15 cellular contexts compared by ENCODE assay signal in the genomic region with DNA sequence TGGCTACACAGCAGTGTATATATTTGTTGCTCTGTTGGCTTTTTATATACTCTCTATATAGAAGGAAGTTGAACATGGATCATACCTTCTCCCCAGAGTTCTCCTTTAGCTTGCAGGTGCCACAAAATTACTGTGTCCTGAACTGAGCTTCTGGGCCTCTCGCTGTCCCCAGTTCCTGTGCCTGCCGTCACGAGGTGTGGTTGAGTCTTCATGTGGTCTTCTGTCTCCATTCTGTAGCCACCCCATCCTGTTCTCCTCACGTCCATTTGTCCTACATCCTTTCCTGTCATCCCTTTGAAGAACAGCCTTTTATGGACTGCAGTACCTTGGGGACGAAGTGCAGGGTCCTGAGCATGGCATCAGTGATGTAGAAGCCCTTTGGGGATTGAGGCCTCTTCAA. TPM values are rescaled to one million over a fixed set of nuclear protein-coding genes. Genes with fewer than 3 reads are reported as not detected.
DNase-seq lines count a peak whose midpoint lies in the region; ATAC-seq and TF ChIP-seq lines count a peak whose summit lies in the region.
"Had no signal": no experiment of that assay in that cellular context is flagged by ENCODE, and none has a peak within 500 bp of the region (broad histone marks: within the 10 kb centered on the region; RNA-seq: fewer than 3 reads in every experiment).

No MANE protein-coding gene starts in this region.

- CTCF ChIA-PET in activated B cell treated with CpG ODN at 0.5 μM for 24 hours (lab: Charles Lee): no interaction called here

- H3K36me3 Mint-ChIP-seq in CD14-positive monocyte (peaks cover 42 to 58% of the 10 kb centered on the region in 2 donors), activated B cell treated with CpG ODN at 0.5 μM for 24 hours (ENCODE audit: low read depth) (peaks cover 67% of the 10 kb centered on the region)
- peaks cover 0 to 62% (median 5%) of the 10 kb centered on the region in 3 donors for H3K36me3 Mint-ChIP-seq in naive thymus-derived CD8-positive, alpha-beta T cell

- POLR2A ChIA-PET in activated B cell treated with CpG ODN at 0.5 μM for 24 hours (lab: Charles Lee): interaction anchor here (1.3 to 3.9 kb wide), 6 partner anchors 9 to 74 kb away, joined by 3 to 37 read pairs (median 4); a partner anchor contains a TSS
- POLR2A ChIA-PET in naive thymus-derived CD8-positive, alpha-beta T cell (lab: Charles Lee): interaction anchor here (1.0 to 4.7 kb wide), 5 partner anchors 8 to 18 kb away, joined by 3 to 27 read pairs (median 4); no protein-coding TSS in a partner anchor

- H3K4me3 ChIP-seq in GM12865 (ENCODE audit: low read depth, low read length) (peak overlapping the region; percentile 50), foreskin fibroblast (ENCODE audit: low read depth in 1 of 2, low read length in 2 of 2) (no peak overlapping the region)

- H3K27ac Mint-ChIP-seq in CD14-positive monocyte (peak overlapping the region in 4 of 7 donors; percentile 39 to 59 (median 52)), activated B cell treated with CpG ODN at 0.5 μM for 24 hours (peak overlapping the region; percentile 75)
- H3K27ac Mint-ChIP-seq in naive thymus-derived CD8-positive, alpha-beta T cell: peak overlapping the region; percentile 66 to 96 (median 86)

- TF ChIP-seq CTCF in CD14-positive monocyte (IDR thresholded peaks at IDR 0.05): no peak
- no peak for TF ChIP-seq CTCF in GM12865 (IDR thresholded peaks at IDR 0.05; ENCODE audit: insufficient read depth, low read depth, low read length, missing control alignments)
- no peak for TF ChIP-seq CTCF in activated B cell treated with CpG ODN at 0.5 μM for 24 hours (IDR thresholded peaks at IDR 0.05)
- TF ChIP-seq CTCF in foreskin fibroblast (IDR thresholded peaks at IDR 0.05; ENCODE audit: low read depth, low read length): no peak

- H3K4me3 Mint-ChIP-seq in CD14-positive monocyte (no peak overlapping the region), activated B cell treated with CpG ODN at 0.5 μM for 24 hours (peak overlapping the region; percentile 55)
- H3K4me3 Mint-ChIP-seq in naive thymus-derived CD8-positive, alpha-beta T cell: peak overlapping the region; percentile 6 to 80 (median 58)
- H3K4me3 Mint-ChIP-seq: nephron had no signal

- H3K9me3 Mint-ChIP-seq in CD14-positive monocyte (no peaks in the 10 kb centered on the region), activated B cell treated with CpG ODN at 0.5 μM for 24 hours (no peaks in the 10 kb centered on the region)
- no peaks in the 10 kb centered on the region for H3K9me3 Mint-ChIP-seq in naive thymus-derived CD8-positive, alpha-beta T cell
- H3K9me3 Mint-ChIP-seq: nephron had no signal

- ATAC-seq in activated B cell treated with CpG ODN at 0.5 μM for 24 hours (ENCODE audit: low read depth): peak; percentile 14
- ATAC-seq in naive thymus-derived CD8-positive, alpha-beta T cell: peak; percentile 38 to 58
- ATAC-seq: foreskin keratinocyte had no signal

- H3K4me1 Mint-ChIP-seq in CD14-positive monocyte: peaks cover 52% of the 10 kb centered on the region
- H3K4me1 Mint-ChIP-seq in activated B cell treated with CpG ODN at 0.5 μM for 24 hours: peaks cover 85% of the 10 kb centered on the region
- peaks cover 37 to 78% (median 75%) of the 10 kb centered on the region in 4 donors for H3K4me1 Mint-ChIP-seq in naive thymus-derived CD8-positive, alpha-beta T cell

- H3K27me3 Mint-ChIP-seq in CD14-positive monocyte (ENCODE audit: low read depth in 3 of 3): no peaks in the 10 kb centered on the region
- no peaks in the 10 kb centered on the region for H3K27me3 Mint-ChIP-seq in activated B cell treated with CpG ODN at 0.5 μM for 24 hours
- H3K27me3 Mint-ChIP-seq in naive thymus-derived CD8-positive, alpha-beta T cell: no peaks in the 10 kb centered on the region

- DNase-seq in CD14-positive monocyte (ENCODE audit: low spot score) (no peak), GM12865 (ENCODE audit: low read depth) (peak; percentile 54), activated B cell treated with CpG ODN at 0.5 μM for 24 hours (no peak), foreskin fibroblast (no peak), EL (no peak), hepatic stellate cell (ENCODE audit: low spot score) (no peak), activated gamma-delta T cell treated with Interleukin-2 at 50 U/mL for 16 hours (no peak)
- DNase-seq in naive thymus-derived CD8-positive, alpha-beta T cell: no peak
- DNase-seq: DMS53, foreskin keratinocyte, H7, NCI-H146, NCI-H446 treated with DMSO at 0.1 percent for 48 hours, SIG-M5 had no signal

- intact Hi-C loops in CD14-positive monocyte (cut with micrococcal nuclease): no loop called here
- intact Hi-C loops in activated B cell treated with CpG ODN at 0.5 μM for 24 hours (cut with micrococcal nuclease): loop anchor here (1.0 kb wide), 1 partner anchor 8 kb away; no protein-coding TSS in a partner anchor

RNA-seq across cellular contexts. Expression of a gene that starts 14.5 kb away (rescaled TPM):
- polyA plus RNA-seq in CD14-positive monocyte: 10 to 100 TPM; 11.2 to 26.0 TPM
- total RNA-seq in activated B cell treated with CpG ODN at 0.5 μM for 24 hours: 170 and 193 TPM in 2 replicates
- 10 to 100 TPM; 72.2 to 72.6 TPM for total RNA-seq in naive thymus-derived CD8-positive, alpha-beta T cell
- 10 to 100 TPM; 13.8 to 32.9 (median 26.7) TPM for polyA plus RNA-seq in naive thymus-derived CD8-positive, alpha-beta T cell

Comparison
In these comparisons a context has a peak if more than half of its experiments do, and no peak if none do; other contexts are left out.
1. H3K4me3 Mint-ChIP-seq: peak in activated B cell treated with CpG ODN at 0.5 μM for 24 hours (single experiment) and naive thymus-derived CD8-positive, alpha-beta T cell (10 of 10); none in CD14-positive monocyte (0 of 2).
2. Peak in every context shown above with its lines, with median percentiles within 50 percentile points of each other: H3K27ac Mint-ChIP-seq.